In the genomic region with DNA sequence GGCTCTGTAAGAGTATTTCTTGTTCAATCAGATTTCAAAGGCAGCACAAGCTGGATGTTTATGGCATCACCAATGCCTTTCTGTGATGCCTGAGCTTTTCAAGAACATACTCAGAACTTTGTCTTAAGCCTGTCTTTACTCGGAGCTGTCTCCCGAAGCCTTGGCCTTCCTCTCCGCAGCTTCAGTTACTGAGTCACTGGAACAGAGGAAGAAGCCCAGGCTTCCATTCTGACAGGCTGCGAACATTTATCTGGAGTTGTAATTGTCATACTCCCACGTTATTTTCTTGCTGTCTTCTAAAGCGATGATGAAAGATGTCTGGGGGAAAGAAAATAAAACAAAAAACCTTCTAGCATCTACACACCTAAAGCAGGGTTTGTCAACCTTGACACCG, we compare ENCODE assay signal across 9 cellular contexts. TPM values are rescaled to one million over a fixed set of nuclear protein-coding genes. Genes with fewer than 3 reads are reported as not detected.
DNase-seq lines count a peak whose midpoint lies in the region; ATAC-seq and TF ChIP-seq lines count a peak whose summit lies in the region.
"Had no signal": no experiment of that assay in that cellular context is flagged by ENCODE, and none has a peak within 500 bp of the region (broad histone marks: within the 10 kb centered on the region; RNA-seq: fewer than 3 reads in every experiment).

No MANE protein-coding gene starts in this region.

- H3K27me3 ChIP-seq in smooth muscle cell (ENCODE audit: low read depth) = no peaks in the 10 kb centered on the region

- H3F3A ChIP-seq in smooth muscle cell (ENCODE audit: low read depth) = peaks cover 49% of the 10 kb centered on the region

- H3K4me2 ChIP-seq in smooth muscle cell = peak overlapping the region; percentile 73

- peak overlapping the region; percentile 74 for H3K9ac ChIP-seq in smooth muscle cell (ENCODE audit: low read depth)

- 6% methylated on average over 7 of the region's 7 CpGs for WGBS in smooth muscle cell (ENCODE audit: low lambda C conversion rate)

- ATAC-seq in HG03439 (IDR thresholded peaks at IDR 0.05; ENCODE audit: unreplicated experiment) = no peak

- H3K79me2 ChIP-seq in smooth muscle cell (ENCODE audit: low read depth) = peaks cover 13% of the 10 kb centered on the region

- H3K36me3 ChIP-seq in smooth muscle cell (ENCODE audit: low read depth) = no peaks in the 10 kb centered on the region

- no peaks in the 10 kb centered on the region for H3K9me3 ChIP-seq in smooth muscle cell (replicated peaks; ENCODE audit: low read depth)

- no peak for TF ChIP-seq CTCF in smooth muscle cell (IDR thresholded peaks at IDR 0.05; ENCODE audit: borderline replicate concordance, insufficient read depth, poor library complexity, severe bottlenecking)

- H4K20me1 ChIP-seq in smooth muscle cell (ENCODE audit: low read depth) = peaks cover 61% of the 10 kb centered on the region

- peak overlapping the region; percentile 97 for H3K27ac ChIP-seq in smooth muscle cell (ENCODE audit: low read depth)

- DNase-seq in GM03348 (ENCODE audit: low spot score) (peak; percentile 77), amniotic epithelial cell (ENCODE audit: low read depth) (peak; percentile 100), islet precursor cell (peak; percentile 79), smooth muscle cell (lab: John Stamatoyannopoulos, UW; ENCODE audit: unreplicated experiment) (no peak), HUDEP-2 (lab: John Stamatoyannopoulos, UW; ENCODE audit: unreplicated experiment in 76 of 76) (no peak), superior temporal gyrus (ENCODE audit: extremely low spot score) (no peak)
- DNase-seq in activated T-cell treated with anti-CD3 and anti-CD28 coated beads, Interleukin-2, amount 50 U/mL, for 48 hours = no peak
- DNase-seq: NCI-H345 had no signal

- no peak overlapping the region for H2AFZ ChIP-seq in smooth muscle cell (ENCODE audit: low read depth)

- peaks cover 28% of the 10 kb centered on the region for H3K4me1 ChIP-seq in smooth muscle cell (ENCODE audit: low read depth)

- no peak overlapping the region for H3K4me3 ChIP-seq in smooth muscle cell

RNA-seq across cellular contexts. Expression of a gene that starts 43.9 kb away (rescaled TPM):
- 5.2 and 7.0 TPM in 2 replicates for total RNA-seq in smooth muscle cell
- polyA plus RNA-seq in smooth muscle cell = 4.4 and 5.0 TPM in 2 replicates

Comparison
In these comparisons a context has a peak if more than half of its experiments do, and no peak if none do; other contexts are left out.
1. DNase-seq: peak in GM03348 (single experiment), amniotic epithelial cell (single experiment) and islet precursor cell (single experiment); none in smooth muscle cell (single experiment), HUDEP-2 (0 of 76), superior temporal gyrus (single experiment) and activated T-cell treated with anti-CD3 and anti-CD28 coated beads, Interleukin-2, amount 50 U/mL, for 48 hours (0 of 2).